11 cellular contexts compared by ENCODE assay signal in genomic region chr1:84166797-84167196, GRCh38. TPM values are rescaled to one million over a fixed set of nuclear protein-coding genes. Genes with fewer than 3 reads are reported as not detected.
DNase-seq lines count a peak whose midpoint lies in the region; ATAC-seq and TF ChIP-seq lines count a peak whose summit lies in the region.
"Had no signal": no experiment of that assay in that cellular context is flagged by ENCODE, and none has a peak within 500 bp of the region (broad histone marks: within the 10 kb centered on the region; RNA-seq: fewer than 3 reads in every experiment).

No MANE protein-coding gene starts in this region.

- no peak for DNase-seq in activated CD4-positive, CD25-positive, alpha-beta regulatory T cell (lab: John Stamatoyannopoulos, UW)
- no peak for DNase-seq in LNCaP clone FGC (ENCODE audit: low read depth)
- no peak for DNase-seq in stimulated activated effector memory CD8-positive, alpha-beta T cell treated with anti-CD3 and anti-CD28 coated beads, Interleukin-12 subunit alpha, Interleukin-12 subunit beta, amount 100 ng/mL, for 72 hours (ENCODE audit: low spot score in 2 of 2)
- no peak for DNase-seq in OCI-LY7 (ENCODE audit: low spot score)
- no peak for DNase-seq in NCI-H446 (lab: John Stamatoyannopoulos, UW)
- DNase-seq in SK-N-SH, result no peak
- DNase-seq: activated CD4-positive, alpha-beta T cell treated with anti-CD3 and anti-CD28 coated beads for 4 hours; NCI-H69 had no signal

- H3K4me3 Mint-ChIP-seq in stimulated activated effector memory CD8-positive, alpha-beta T cell treated with anti-CD3 and anti-CD28 coated beads, Interleukin-12 subunit alpha, Interleukin-12 subunit beta, amount 100 ng/mL, for 72 hours, result peak overlapping the region; percentile 48

- H3K4me1 Mint-ChIP-seq in stimulated activated effector memory CD8-positive, alpha-beta T cell treated with anti-CD3 and anti-CD28 coated beads, Interleukin-12 subunit alpha, Interleukin-12 subunit beta, amount 100 ng/mL, for 72 hours, result peaks cover 61% of the 10 kb centered on the region

- H3K27me3 ChIP-seq in SK-N-SH (ENCODE audit: insufficient read depth), result no peaks in the 10 kb centered on the region
- H3K27me3 ChIP-seq: hepatocyte had no signal

- H3K9ac ChIP-seq in SK-N-SH, result no peak overlapping the region

- H3K27ac ChIP-seq in OCI-LY7 (ENCODE audit: low read depth, low read length, poor library complexity, severe bottlenecking) (no peak overlapping the region), SK-N-SH (ENCODE audit: low read depth in 2 of 2, low read length in 1 of 2) (no peak overlapping the region)
- H3K27ac ChIP-seq: hepatocyte had no signal

- no peak for TF ChIP-seq RAD21 in SK-N-SH (IDR thresholded peaks at IDR 0.05; ENCODE audit: low read length)

- no peaks in the 10 kb centered on the region for H3K9me3 Mint-ChIP-seq in stimulated activated effector memory CD8-positive, alpha-beta T cell treated with anti-CD3 and anti-CD28 coated beads, Interleukin-12 subunit alpha, Interleukin-12 subunit beta, amount 100 ng/mL, for 72 hours

- no peak for TF ChIP-seq EP300 in SK-N-SH (IDR thresholded peaks at IDR 0.05; ENCODE audit: borderline replicate concordance in 1 of 2, low read depth in 1 of 2, low read length in 1 of 2)

- H3K4me1 ChIP-seq in OCI-LY7 (ENCODE audit: insufficient read depth, low read length, poor library complexity, severe bottlenecking), result peaks cover 20% of the 10 kb centered on the region
- H3K4me1 ChIP-seq in SK-N-SH (ENCODE audit: control insufficient read depth in 1 of 2, insufficient read depth in 2 of 2, low read depth in 1 of 2, low read length in 1 of 2), result peaks cover 0 to 23% of the 10 kb centered on the region in 2 experiments; a peak in 3 of 4 replicates

- no TSS peak for BruUV-seq in OCI-LY7 (replicated peaks; lab: Mats Ljungman, UMichigan)

- no peak overlapping the region for H3K4me2 ChIP-seq in OCI-LY7 (ENCODE audit: low read length)
- no peak overlapping the region for H3K4me2 ChIP-seq in SK-N-SH
- H3K4me2 ChIP-seq: hepatocyte had no signal

- intact Hi-C loops in OCI-LY7 (cut with micrococcal nuclease; ENCODE audit: unreplicated experiment), result no loop called here

- H3K9me3 ChIP-seq in OCI-LY7 (ENCODE audit: low read length) (no peaks in the 10 kb centered on the region), SK-N-SH (no peaks in the 10 kb centered on the region)

- TF ChIP-seq CTCF in LNCaP clone FGC (IDR thresholded peaks at IDR 0.05; ENCODE audit: control insufficient read depth, extremely low read depth, insufficient read depth) (no peak), OCI-LY7 (conservative IDR thresholded peaks at IDR 0.05; ENCODE audit: low read length) (no peak), SK-N-SH (IDR thresholded peaks at IDR 0.05) (no peak)

- H3K4me3 ChIP-seq in LNCaP clone FGC (ENCODE audit: low read depth, low read length) (peak overlapping the region; percentile 53), OCI-LY7 (ENCODE audit: low read depth, low read length, poor library complexity, severe bottlenecking) (no peak overlapping the region), SK-N-SH (ENCODE audit: low read depth in 2 of 2, low read length in 1 of 2) (no peak overlapping the region)
- H3K4me3 ChIP-seq: hepatocyte had no signal

- H4K20me1 ChIP-seq in OCI-LY7 (ENCODE audit: insufficient read depth, low read length) (no peaks in the 10 kb centered on the region), SK-N-SH (ENCODE audit: insufficient read depth) (no peaks in the 10 kb centered on the region)

- peak overlapping the region; percentile 55 for H3K27ac Mint-ChIP-seq in stimulated activated effector memory CD8-positive, alpha-beta T cell treated with anti-CD3 and anti-CD28 coated beads, Interleukin-12 subunit alpha, Interleukin-12 subunit beta, amount 100 ng/mL, for 72 hours

- WGBS in SK-N-SH (ENCODE audit: low lambda C conversion rate), result 77% methylated on average over 1 of the region's 1 CpG

- H3K9me2 ChIP-seq in OCI-LY7 (ENCODE audit: insufficient read depth, low read length), result no peaks in the 10 kb centered on the region
- H3K9me2 ChIP-seq in SK-N-SH, result no peaks in the 10 kb centered on the region

- peaks cover 5% of the 10 kb centered on the region; the same call in 1 of the 2 replicates for H3K36me3 ChIP-seq in OCI-LY7 (ENCODE audit: insufficient read depth, low read length)
- H3K36me3 ChIP-seq in SK-N-SH (replicated peaks in 1 of 2; ENCODE audit: control insufficient read depth in 1 of 2, insufficient read depth in 2 of 2, low read length in 1 of 2), result no peaks in the 10 kb centered on the region

- POLR2A ChIA-PET in OCI-LY7 (lab: Charles Lee) (interaction anchor here (0.5 kb wide), 1 partner anchor 200 kb away, joined by 3 read pairs; no protein-coding TSS in a partner anchor), SK-N-SH (lab: Yijun Ruan, JAX) (no interaction called here)

- H2AFZ ChIP-seq in OCI-LY7 (ENCODE audit: low read length) (no peak overlapping the region), SK-N-SH (ENCODE audit: low read depth) (no peak overlapping the region)
- H2AFZ ChIP-seq: hepatocyte had no signal

- ATAC-seq in activated CD4-positive, CD25-positive, alpha-beta regulatory T cell treated with anti-CD3 and anti-CD28 coated beads, Interleukin-2, amount 50 U/mL, for 24 hours, result peak; percentile 48 to 68
- peak; percentile 73 for ATAC-seq in HG02623 (IDR thresholded peaks at IDR 0.05; ENCODE audit: unreplicated experiment)
- ATAC-seq in stimulated activated effector memory CD8-positive, alpha-beta T cell treated with anti-CD3 and anti-CD28 coated beads, Interleukin-12 subunit alpha, Interleukin-12 subunit beta, amount 100 ng/mL, for 72 hours, result peak; percentile 93

- H3K79me2 ChIP-seq in OCI-LY7 (ENCODE audit: insufficient read depth, low read depth, low read length) (peaks cover 36% of the 10 kb centered on the region; the same call in 1 of the 2 replicates), SK-N-SH (ENCODE audit: insufficient read depth) (peaks cover 23% of the 10 kb centered on the region)
- H3K79me2 ChIP-seq: hepatocyte had no signal

- CTCF ChIA-PET in OCI-LY7 (lab: Charles Lee; ENCODE audit: unreplicated experiment), result no interaction called here
- CTCF ChIA-PET in SK-N-SH (lab: Yijun Ruan, JAX), result no interaction called here

- no peaks in the 10 kb centered on the region for H3K36me3 Mint-ChIP-seq in stimulated activated effector memory CD8-positive, alpha-beta T cell treated with anti-CD3 and anti-CD28 coated beads, Interleukin-12 subunit alpha, Interleukin-12 subunit beta, amount 100 ng/mL, for 72 hours

- H3F3A ChIP-seq in SK-N-SH (replicated peaks; ENCODE audit: insufficient read depth), result peaks cover 12% of the 10 kb centered on the region

TF ChIP-seq in SK-N-SH, 30 proteins besides CTCF, POLR2A, EP300 and RAD21:
- TF ChIP-seq MXI1 (IDR thresholded peaks at IDR 0.05; ENCODE audit: low read depth, low read length), result no peak
- no peak for TF ChIP-seq USF1 (IDR thresholded peaks at IDR 0.05; ENCODE audit: borderline replicate concordance, low read depth)
- no peak for TF ChIP-seq NFIC (IDR thresholded peaks at IDR 0.05; ENCODE audit: borderline replicate concordance)
- no peak for TF ChIP-seq TEAD4 (IDR thresholded peaks at IDR 0.05; ENCODE audit: borderline replicate concordance, insufficient read depth)
- TF ChIP-seq NRF1 (IDR thresholded peaks at IDR 0.05; ENCODE audit: low read depth, low read length), result no peak
- no peak for TF ChIP-seq RXRA (IDR thresholded peaks at IDR 0.05; ENCODE audit: borderline replicate concordance, low read depth)
- no peak for TF ChIP-seq ZBTB33 (IDR thresholded peaks at IDR 0.05; ENCODE audit: borderline replicate concordance, low read depth)
- no peak for TF ChIP-seq JUND (IDR thresholded peaks at IDR 0.05)
- no peak for TF ChIP-seq TCF12 (IDR thresholded peaks at IDR 0.05)
- no peak for TF ChIP-seq EZH2phosphoT487 (IDR thresholded peaks at IDR 0.05; ENCODE audit: borderline replicate concordance, low read depth)
- no peak for TF ChIP-seq USF2 (IDR thresholded peaks at IDR 0.05; ENCODE audit: borderline replicate concordance, low read depth, low read length)
TF ChIP-seq in SK-N-SH: peak in this region for 0.

RNA-seq across cellular contexts. Expression of gene PRKACB, which starts 22.7 kb away (rescaled TPM):
- 14.1 and 16.6 TPM in 2 replicates for total RNA-seq in OCI-LY7 (2014; rRNA removed; shearing (Covaris generic))
- 38.5 and 40.3 TPM in 2 replicates for total RNA-seq in OCI-LY7 (2022)
- polyA plus RNA-seq in SK-N-SH (2012; rRNA removed), result 7.5 and 9.9 TPM in 2 replicates
- 15.7 and 18.0 TPM in 2 replicates for polyA plus RNA-seq in SK-N-SH (2012; cell fraction: cytosol; rRNA removed)
- 3.7 and 11.3 TPM in 2 replicates for polyA plus RNA-seq in SK-N-SH (2012; cell fraction: nucleus; rRNA removed)
